In the genomic region with DNA sequence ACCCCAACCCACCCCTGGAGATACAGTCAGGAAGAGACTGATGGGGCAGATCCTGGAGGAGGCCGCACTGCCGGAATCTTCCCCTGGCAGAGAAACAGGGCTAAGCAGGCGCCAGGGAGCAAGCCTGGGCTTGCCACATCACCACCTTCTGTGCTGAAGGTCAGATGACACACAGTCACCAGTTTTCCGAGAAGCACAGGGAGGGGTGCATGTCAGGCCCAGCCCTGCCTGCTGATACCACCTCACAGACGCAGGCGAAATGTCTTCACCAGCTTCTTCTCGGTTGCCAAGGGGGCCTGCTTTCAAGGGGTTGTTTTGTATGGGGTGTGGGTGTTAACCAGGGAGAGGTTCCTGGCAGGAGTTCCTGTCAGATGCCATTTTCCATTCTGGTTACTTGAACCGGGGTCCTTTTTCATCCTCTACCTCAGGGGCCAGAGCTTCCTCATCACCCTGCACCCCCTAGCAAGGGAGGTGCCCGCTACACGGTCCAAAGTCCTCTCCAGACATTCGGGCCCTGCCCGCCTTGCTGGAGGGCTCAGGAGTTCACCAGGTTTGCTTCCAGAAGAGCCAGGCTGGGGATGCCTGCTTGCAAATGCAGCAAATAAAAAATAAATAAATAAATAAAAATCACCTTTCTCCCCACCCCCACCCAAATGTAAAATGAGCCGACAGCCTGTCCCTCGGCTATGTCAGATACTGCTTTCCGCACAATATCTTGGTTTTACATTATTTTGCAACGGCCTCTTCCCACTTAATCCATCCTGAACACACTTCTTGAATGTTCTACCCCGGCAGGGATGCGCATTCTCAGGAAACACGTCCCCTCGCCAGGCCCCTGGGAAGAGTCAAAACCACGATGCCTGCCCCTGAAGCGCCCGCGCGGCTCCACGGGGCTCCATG, we compare ENCODE assay signal across 8 cellular contexts. TPM values are rescaled to one million over a fixed set of nuclear protein-coding genes. Genes with fewer than 3 reads are reported as not detected.
DNase-seq lines count a peak whose midpoint lies in the region; ATAC-seq and TF ChIP-seq lines count a peak whose summit lies in the region.

No MANE protein-coding gene starts in this region.

- ATAC-seq in CD8-positive, alpha-beta T cell = peak; percentile 39
- ATAC-seq in HG02970 (IDR thresholded peaks at IDR 0.05; ENCODE audit: low FRiP score, unreplicated experiment) = no peak

- no peak overlapping the region; the same call in 1 of the 2 replicates for H2AFZ ChIP-seq in OCI-LY7 (ENCODE audit: low read length)

- peak overlapping the region; percentile 76 for H3K4me3 ChIP-seq in CD8-positive, alpha-beta T cell (ENCODE audit: low read depth, low read length)
- H3K4me3 ChIP-seq in OCI-LY7 (ENCODE audit: low read depth, low read length, poor library complexity, severe bottlenecking) (peak overlapping the region; percentile 73), epithelial cell of esophagus (ENCODE audit: low read length) (peak overlapping the region; percentile 61)

- H3K9me3 ChIP-seq in CD8-positive, alpha-beta T cell (ENCODE audit: low read length) = no peaks in the 10 kb centered on the region
- no peaks in the 10 kb centered on the region for H3K9me3 ChIP-seq in OCI-LY7 (ENCODE audit: low read length)

- peak overlapping the region; percentile 94 for H3K4me3 Mint-ChIP-seq in CD8-positive, alpha-beta T cell

- no peak for TF ChIP-seq CTCF in CD8-positive, alpha-beta T cell (IDR thresholded peaks at IDR 0.05)
- no peak for TF ChIP-seq CTCF in OCI-LY7 (conservative IDR thresholded peaks at IDR 0.05; ENCODE audit: low read length)
- TF ChIP-seq CTCF in epithelial cell of esophagus (IDR thresholded peaks at IDR 0.05; ENCODE audit: insufficient read depth, low read depth, low read length, missing control alignments) = no peak

- peak overlapping the region; percentile 98 for H3K27ac Mint-ChIP-seq in CD8-positive, alpha-beta T cell

- peak; percentile 73 to 94 (median 86) for DNase-seq in CD8-positive, alpha-beta T cell
- DNase-seq in HUDEP-2 (lab: John Stamatoyannopoulos, UW; ENCODE audit: unreplicated experiment in 76 of 76) (peak in 75 of 76 experiments; percentile 77 to 97 (median 92)), OCI-LY7 (ENCODE audit: low spot score) (peak; percentile 78), activated T-cell treated with anti-CD3 and anti-CD28 coated beads for 4 hours (peak; percentile 81), epithelial cell of esophagus (ENCODE audit: low read depth) (peak; percentile 100), mucosa of gallbladder (ENCODE audit: low spot score) (peak; percentile 96)
- DNase-seq in stimulated activated CD8-positive, alpha-beta memory T cell treated with anti-CD3 and anti-CD28 coated beads, Interleukin-4, amount 100 ng/mL, for 1 hour (ENCODE audit: low read depth in 2 of 2, low spot score in 1 of 2) = peak; percentile 74 to 81

- H3K27ac ChIP-seq in CD8-positive, alpha-beta T cell (ENCODE audit: low read depth, low read length) = peak overlapping the region; percentile 99
- peak overlapping the region; percentile 97 for H3K27ac ChIP-seq in OCI-LY7 (ENCODE audit: low read depth, low read length, poor library complexity, severe bottlenecking)

- peaks cover 37% of the 10 kb centered on the region for H3K36me3 Mint-ChIP-seq in CD8-positive, alpha-beta T cell

- peaks cover 22% of the 10 kb centered on the region for H4K20me1 ChIP-seq in OCI-LY7 (ENCODE audit: insufficient read depth, low read length)

- H3K4me1 ChIP-seq in CD8-positive, alpha-beta T cell (ENCODE audit: insufficient read depth, low read length) = peaks cover 53% of the 10 kb centered on the region
- H3K4me1 ChIP-seq in OCI-LY7 (ENCODE audit: insufficient read depth, low read length, poor library complexity, severe bottlenecking) = peaks cover 56% of the 10 kb centered on the region

- H3K9me3 Mint-ChIP-seq in CD8-positive, alpha-beta T cell = no peaks in the 10 kb centered on the region

- H3K9me2 ChIP-seq in OCI-LY7 (ENCODE audit: insufficient read depth, low read length) = no peaks in the 10 kb centered on the region

- H3K27me3 Mint-ChIP-seq in CD8-positive, alpha-beta T cell (ENCODE audit: low read depth) = no peaks in the 10 kb centered on the region

- H3K4me1 Mint-ChIP-seq in CD8-positive, alpha-beta T cell (ENCODE audit: low read depth) = peaks cover 58% of the 10 kb centered on the region

- no TSS peak for BruUV-seq in OCI-LY7 (replicated peaks; lab: Mats Ljungman, UMichigan)

- H3K27me3 ChIP-seq in CD8-positive, alpha-beta T cell (ENCODE audit: insufficient read depth, low read length) = no peaks in the 10 kb centered on the region

- H3K79me2 ChIP-seq in OCI-LY7 (ENCODE audit: insufficient read depth, low read depth, low read length) = peaks cover 81% of the 10 kb centered on the region

- POLR2A ChIA-PET in CD8-positive, alpha-beta T cell (lab: Charles Lee) = interaction anchor here (0.7 to 19.2 kb wide), 19 partner anchors 6 to 194 kb away, joined by 3 to 1786 read pairs (median 5); partner anchors contain the start of genes EHBP1L1, FRMD8, MALAT1 and PCNX3
- POLR2A ChIA-PET in OCI-LY7 (lab: Charles Lee) = interaction anchor here (0.5 to 11.5 kb wide), 12 partner anchors 9 to 86 kb away, joined by 3 to 237 read pairs (median 10); partner anchors contain the start of gene MALAT1

- intact Hi-C loops in CD8-positive, alpha-beta T cell (cut with DNase I, micrococcal nuclease) = loop anchor here (1.0 to 10.0 kb wide), 5 partner anchors 76 to 896 kb away; partner anchors contain the start of genes CD248 (in 1 of the 2), EHD1 (in 1 of the 2), MALAT1 (in 1 of the 2) and SF1 (in 1 of the 2)
- intact Hi-C loops in OCI-LY7 (cut with micrococcal nuclease; ENCODE audit: unreplicated experiment) = loop anchor here (1.0 kb wide), 1 partner anchor 76 kb away; no protein-coding TSS in a partner anchor

- H3K4me2 ChIP-seq in OCI-LY7 (ENCODE audit: low read length) = peak overlapping the region; percentile 91

- H3K36me3 ChIP-seq in CD8-positive, alpha-beta T cell (ENCODE audit: insufficient read depth, low read length) = no peaks in the 10 kb centered on the region
- H3K36me3 ChIP-seq in OCI-LY7 (ENCODE audit: insufficient read depth, low read length) = peaks cover 36% of the 10 kb centered on the region

- CTCF ChIA-PET in CD8-positive, alpha-beta T cell (lab: Charles Lee) = interaction anchor here (1.2 to 15.0 kb wide), 4 partner anchors 11 to 87 kb away, joined by 3 to 229 read pairs (median 130); partner anchors contain the start of gene MALAT1
- CTCF ChIA-PET in OCI-LY7 (lab: Charles Lee; ENCODE audit: unreplicated experiment) = interaction anchor here (0.7 to 1.1 kb wide), 2 partner anchors 23 to 66 kb away, joined by 3 read pairs; no protein-coding TSS in a partner anchor

RNA-seq across cellular contexts. Expression of gene NEAT1, which starts 1.1 kb away (rescaled TPM):
- total RNA-seq in CD8-positive, alpha-beta T cell = 100 to 1,000 TPM; 198 to 201 TPM
- total RNA-seq in OCI-LY7 (2014; rRNA removed; shearing (Covaris generic)) = 30.1 and 52.2 TPM in 2 replicates
- 390 and 440 TPM in 2 replicates for total RNA-seq in OCI-LY7 (2022)
- total RNA-seq in mucosa of gallbladder = 1,012 TPM

RNA-seq across cellular contexts. Expression of gene FRMD8, which starts 35.0 kb away (rescaled TPM):
- total RNA-seq in CD8-positive, alpha-beta T cell = 10 to 100 TPM; 18.4 to 20.8 TPM
- total RNA-seq in OCI-LY7 (2014; rRNA removed; shearing (Covaris generic)) = 36.7 and 55.8 TPM in 2 replicates
- total RNA-seq in OCI-LY7 (2022) (31.5 and 37.6 TPM in 2 replicates), mucosa of gallbladder (40.8 TPM)

RNA-seq across cellular contexts. Expression of gene SLC25A45, which starts 39.0 kb away (rescaled TPM):
- 10 to 100 TPM; 27.8 to 29.6 TPM for total RNA-seq in CD8-positive, alpha-beta T cell
- total RNA-seq in OCI-LY7 (2014; rRNA removed; shearing (Covaris generic)) = 5.9 and 7.0 TPM in 2 replicates
- total RNA-seq in OCI-LY7 (2022) = 20.7 and 24.0 TPM in 2 replicates
- 7.1 TPM for total RNA-seq in mucosa of gallbladder
